In the genomic region with DNA sequence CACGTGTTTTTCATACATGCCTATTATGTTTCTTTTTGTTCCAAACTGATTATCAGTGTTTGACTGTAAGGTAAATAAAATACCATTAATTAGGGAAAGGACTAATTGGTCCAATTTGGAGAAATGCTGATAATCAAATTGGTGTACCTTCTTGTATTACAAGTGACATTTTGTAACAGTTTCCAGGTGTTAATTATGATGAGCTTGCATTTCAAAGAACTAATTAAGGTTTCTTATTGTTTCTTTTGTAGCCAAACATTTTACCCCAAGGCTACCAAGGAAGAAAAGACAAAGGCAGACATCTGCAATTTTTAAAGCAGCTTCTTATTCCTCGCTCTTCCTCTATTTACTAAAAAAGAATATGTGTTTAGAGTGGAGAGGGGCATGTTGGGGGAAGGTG, we compare ENCODE assay signal across 34 cellular contexts.
"Had no signal": no experiment of that assay in that cellular context is flagged by ENCODE, and none has a peak within 500 bp of the region (broad histone marks: within the 10 kb centered on the region; RNA-seq: fewer than 3 reads in every experiment).

No MANE protein-coding gene starts in this region.

- H3K4me3 ChIP-seq: adrenal gland, body of pancreas, cardiac muscle cell had no signal

- H3K27ac ChIP-seq: adrenal gland, body of pancreas, cardiac muscle cell, VCaP had no signal

- FAIRE-seq: astrocyte, bronchial epithelial cell, TTC549 had no signal

- H3K9me3 ChIP-seq: adrenal gland, body of pancreas had no signal

- H3K4me1 ChIP-seq: adrenal gland, body of pancreas had no signal

- ATAC-seq: activated CD8-positive, alpha-beta T cell treated with anti-CD3 and anti-CD28 coated beads for 36 hours; activated naive CD4-positive, alpha-beta T cell treated with anti-CD3 and anti-CD28 coated beads, Interleukin-2, amount 50 U/mL, for 72 hours; activated T-cell treated with anti-CD3 and anti-CD28 coated beads, Interleukin-2, amount 50 U/mL, for 4 hours; activated T-cell treated with anti-CD3 and anti-CD28 coated beads, Interleukin-2, amount 50 U/mL, for 72 hours; activated T-helper 17 cell treated with anti-CD3 and anti-CD28 coated beads, Interleukin-2, amount 50 U/mL, for 72 hours; body of pancreas had no signal

- H3K27me3 ChIP-seq: adrenal gland, cardiac muscle cell had no signal

- H3K36me3 ChIP-seq: adrenal gland, cardiac muscle cell had no signal

- DNase-seq: activated B cell treated with CpG ODN at 0.5 μM for 24 hours; activated CD4-positive, alpha-beta memory T cell treated with anti-CD3 and anti-CD28 coated beads for 36 hours; activated CD4-positive, alpha-beta T cell treated with anti-CD3 and anti-CD28 coated beads for 4 hours; activated CD4-positive, alpha-beta T cell treated with anti-CD3 and anti-CD28 coated beads, Interleukin-2, amount 10 ng/mL, durations not matched to agents 24 days and 14 days; activated CD4-positive, alpha-beta T cell treated with anti-CD3 and anti-CD28 coated beads, Interleukin-2, amount 50 U/mL, for 1 hour; activated CD4-positive, alpha-beta T cell treated with anti-CD3 and anti-CD28 coated beads, Interleukin-2, amount 50 U/mL, for 4 hours; activated CD4-positive, CD25-positive, alpha-beta regulatory T cell treated with anti-CD3 and anti-CD28 coated beads, Interleukin-2, amount 50 U/mL, for 72 hours; activated CD8-positive, alpha-beta memory T cell treated with anti-CD3 and anti-CD28 coated beads, Interleukin-2, amount 50 U/mL, for 4 hours; activated CD8-positive, alpha-beta T cell treated with anti-CD3 and anti-CD28 coated beads for 36 hours; activated effector memory CD4-positive, alpha-beta T cell treated with anti-CD3 and anti-CD28 coated beads, Interleukin-2, amount 50 U/mL, for 16 hours; activated gamma-delta T cell treated with Interleukin-2 at 50 U/mL for 16 hours; activated naive CD4-positive, alpha-beta T cell; activated naive CD4-positive, alpha-beta T cell treated with anti-CD3 and anti-CD28 coated beads for 36 hours; activated naive CD4-positive, alpha-beta T cell treated with anti-CD3 and anti-CD28 coated beads, Interleukin-2, amount 50 U/mL, for 16 hours; activated naive CD8-positive, alpha-beta T cell treated with anti-CD3 and anti-CD28 coated beads for 36 hours; activated T-cell treated with anti-CD3 and anti-CD28 coated beads for 4 hours; activated T-cell treated with anti-CD3 and anti-CD28 coated beads, Interleukin-2, amount 50 U/mL, for 1 hour; activated T-cell treated with anti-CD3 and anti-CD28 coated beads, Interleukin-2, amount 50 U/mL, for 4 hours; activated T-cell treated with anti-CD3 and anti-CD28 coated beads, Interleukin-2, amount 50 U/mL, for 72 hours; adrenal gland; amniotic stem cell; aorta; body of pancreas; caudate nucleus; cerebellar nuclear complex; T-helper 2 cell; T-helper 9 cell had no signal
